ENCODE assay signal across 21 cellular contexts in genomic region chr12:41473441-41473840, GRCh38.
"Had no signal": no experiment of that assay in that cellular context is flagged by ENCODE, and none has a peak within 500 bp of the region (broad histone marks: within the 10 kb centered on the region; RNA-seq: fewer than 3 reads in every experiment).

No MANE protein-coding gene starts in this region.

- H3K27ac ChIP-seq: adrenal gland, ascending aorta, left ventricle myocardium inferior, vagina had no signal

- H3K36me3 ChIP-seq: adrenal gland, ascending aorta, left ventricle myocardium inferior, vagina had no signal

- H3K27me3 ChIP-seq: adrenal gland, ascending aorta, vagina had no signal

- DNase-seq: activated B cell treated with CpG ODN at 0.5 μM for 24 hours; activated CD4-positive, alpha-beta T cell treated with anti-CD3 and anti-CD28 coated beads for 36 hours; activated CD4-positive, alpha-beta T cell treated with anti-CD3 and anti-CD28 coated beads, Interleukin-2, amount 50 U/mL, for 4 hours; activated CD8-positive, alpha-beta memory T cell treated with anti-CD3 and anti-CD28 coated beads for 24 hours; activated CD8-positive, alpha-beta memory T cell treated with anti-CD3 and anti-CD28 coated beads, Interleukin-2, amount 50 U/mL, for 4 hours; activated naive CD4-positive, alpha-beta T cell; activated T-cell treated with anti-CD3 and anti-CD28 coated beads, Interleukin-2, amount 50 U/mL, for 4 hours; adrenal gland; central memory CD4-positive, alpha-beta T cell; dermis blood vessel endothelial cell; effector CD8-positive, alpha-beta T cell; foreskin melanocyte; kidney glomerular epithelial cell; left ventricle myocardium inferior; naive thymus-derived CD4-positive, alpha-beta T cell; small intestine; stimulated activated CD4-positive, alpha-beta T cell treated with anti-CD3 and anti-CD28 coated beads, Interleukin-15, amount 100 ng/mL, for 24 hours; stimulated activated CD8-positive, alpha-beta memory T cell treated with anti-CD3 and anti-CD28 coated beads, Interleukin-4, amount 100 ng/mL, for 48 hours; stimulated activated naive B cell treated with anti-CD40 and anti-IgM and Interleukin-4, amounts not matched to agents 10 μg/mL and 1 μg/mL and 100 μg/mL, for 72 hours had no signal

- H3K4me3 ChIP-seq: adrenal gland, ascending aorta, left ventricle myocardium inferior, vagina had no signal

- H3K9me3 ChIP-seq: adrenal gland, ascending aorta, left ventricle myocardium inferior, vagina had no signal

- H3K4me1 ChIP-seq: adrenal gland, ascending aorta, left ventricle myocardium inferior, vagina had no signal
